1 cellular context compared by ENCODE assay signal in the genomic region with DNA sequence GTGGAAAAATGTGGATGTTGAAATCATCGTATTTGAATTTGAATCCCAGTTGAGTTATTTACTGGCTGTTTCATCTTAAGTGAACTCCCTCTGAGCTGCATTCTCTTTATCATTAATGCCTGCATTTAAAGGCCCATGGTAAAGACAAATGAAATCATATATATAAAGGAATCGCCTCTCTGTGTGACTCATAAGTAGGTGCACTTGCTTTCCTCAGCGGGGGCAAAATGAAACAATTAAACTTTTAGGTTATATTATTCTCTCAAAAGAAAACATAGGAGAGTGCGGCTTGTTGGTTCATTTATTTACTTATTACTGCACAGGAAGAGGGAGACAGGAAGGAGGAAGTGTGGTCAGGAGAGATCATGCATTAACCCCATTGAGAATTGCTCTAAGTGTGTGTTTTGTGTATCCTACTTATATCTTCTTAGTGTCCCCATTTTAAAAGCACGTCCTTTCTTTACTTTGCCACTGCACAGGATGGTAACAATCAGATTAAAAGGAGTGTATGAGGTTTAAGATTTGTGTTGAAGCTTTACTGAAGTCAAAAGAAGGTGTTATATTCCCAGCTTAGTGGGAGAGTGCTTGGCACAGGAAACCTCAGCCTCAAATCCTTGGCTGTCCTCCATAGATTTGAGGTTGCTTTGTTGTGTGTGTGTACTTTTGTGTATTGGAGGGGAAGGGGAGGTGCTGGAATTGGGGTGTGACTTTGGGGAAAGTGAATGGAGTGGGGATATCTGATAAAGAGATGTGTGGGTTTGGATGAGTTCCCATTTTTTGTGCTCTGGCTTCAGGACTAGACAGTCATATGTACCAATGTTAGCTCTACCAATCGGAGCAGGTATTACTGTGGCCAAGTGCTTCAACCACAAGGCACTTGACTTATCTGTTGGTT.
TF ChIP-seq lines count a peak whose summit lies in the region.

No MANE protein-coding gene starts in this region.

TF ChIP-seq in K562, 482 proteins besides CTCF, POLR2A, EP300 and RAD21 (continued from another document):
- TF ChIP-seq, protein P1, sequence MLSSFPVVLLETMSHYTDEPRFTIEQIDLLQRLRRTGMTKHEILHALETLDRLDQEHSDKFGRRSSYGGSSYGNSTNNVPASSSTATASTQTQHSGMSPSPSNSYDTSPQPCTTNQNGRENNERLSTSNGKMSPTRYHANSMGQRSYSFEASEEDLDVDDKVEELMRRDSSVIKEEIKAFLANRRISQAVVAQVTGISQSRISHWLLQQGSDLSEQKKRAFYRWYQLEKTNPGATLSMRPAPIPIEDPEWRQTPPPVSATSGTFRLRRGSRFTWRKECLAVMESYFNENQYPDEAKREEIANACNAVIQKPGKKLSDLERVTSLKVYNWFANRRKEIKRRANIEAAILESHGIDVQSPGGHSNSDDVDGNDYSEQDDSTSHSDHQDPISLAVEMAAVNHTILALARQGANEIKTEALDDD (IDR thresholded peaks at IDR 0.05) = peak; percentile 63; the same call in 1 of the 2 replicates
- TF ChIP-seq SIX5 (IDR thresholded peaks at IDR 0.05; ENCODE audit: borderline replicate concordance in 1 of 2, insufficient read depth in 1 of 2, low read depth in 1 of 2, low read length in 2 of 2) = no peak
- peak; percentile 48 for TF ChIP-seq DPF2 (IDR thresholded peaks at IDR 0.05)
- TF ChIP-seq OTX1 (CRISPR knock-in tag; IDR thresholded peaks at IDR 0.05) = peak; percentile 33; the same call in 1 of the 2 replicates
- TF ChIP-seq SMARCA4 (IDR thresholded peaks at IDR 0.05) = peak; percentile 41; the same call in 1 of the 2 replicates
- TF ChIP-seq FOXJ3 (CRISPR knock-in tag; IDR thresholded peaks at IDR 0.05) = no peak
- TF ChIP-seq, protein P2, sequence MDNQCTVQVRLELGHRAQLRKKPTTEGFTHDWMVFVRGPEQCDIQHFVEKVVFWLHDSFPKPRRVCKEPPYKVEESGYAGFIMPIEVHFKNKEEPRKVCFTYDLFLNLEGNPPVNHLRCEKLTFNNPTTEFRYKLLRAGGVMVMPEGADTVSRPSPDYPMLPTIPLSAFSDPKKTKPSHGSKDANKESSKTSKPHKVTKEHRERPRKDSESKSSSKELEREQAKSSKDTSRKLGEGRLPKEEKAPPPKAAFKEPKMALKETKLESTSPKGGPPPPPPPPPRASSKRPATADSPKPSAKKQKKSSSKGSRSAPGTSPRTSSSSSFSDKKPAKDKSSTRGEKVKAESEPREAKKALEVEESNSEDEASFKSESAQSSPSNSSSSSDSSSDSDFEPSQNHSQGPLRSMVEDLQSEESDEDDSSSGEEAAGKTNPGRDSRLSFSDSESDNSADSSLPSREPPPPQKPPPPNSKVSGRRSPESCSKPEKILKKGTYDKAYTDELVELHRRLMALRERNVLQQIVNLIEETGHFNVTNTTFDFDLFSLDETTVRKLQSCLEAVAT (IDR thresholded peaks at IDR 0.05) = peak in 1 of 2 experiments; percentile 44; a peak in 1 of 4 replicates
- 0 out of 2 replicates have a peak, but pooled peaks have one; percentile 23 for TF ChIP-seq EHMT2 (IDR thresholded peaks at IDR 0.05)
- no peak for TF ChIP-seq DDX20 (tag; IDR thresholded peaks at IDR 0.05; ENCODE audit: low read depth)
- TF ChIP-seq CHAMP1 (IDR thresholded peaks at IDR 0.05) = peak; percentile 65; the same call in 1 of the 2 replicates
- TF ChIP-seq ESRRA (IDR thresholded peaks at IDR 0.05; ENCODE audit: borderline replicate concordance, low read depth) = peak; percentile 61; the same call in 1 of the 2 replicates
- peak; percentile 40; the same call in 1 of the 2 replicates for TF ChIP-seq SMARCE1 (IDR thresholded peaks at IDR 0.05)
- peak; percentile 82 for TF ChIP-seq NFIC (IDR thresholded peaks at IDR 0.05)
- TF ChIP-seq, protein P3, sequence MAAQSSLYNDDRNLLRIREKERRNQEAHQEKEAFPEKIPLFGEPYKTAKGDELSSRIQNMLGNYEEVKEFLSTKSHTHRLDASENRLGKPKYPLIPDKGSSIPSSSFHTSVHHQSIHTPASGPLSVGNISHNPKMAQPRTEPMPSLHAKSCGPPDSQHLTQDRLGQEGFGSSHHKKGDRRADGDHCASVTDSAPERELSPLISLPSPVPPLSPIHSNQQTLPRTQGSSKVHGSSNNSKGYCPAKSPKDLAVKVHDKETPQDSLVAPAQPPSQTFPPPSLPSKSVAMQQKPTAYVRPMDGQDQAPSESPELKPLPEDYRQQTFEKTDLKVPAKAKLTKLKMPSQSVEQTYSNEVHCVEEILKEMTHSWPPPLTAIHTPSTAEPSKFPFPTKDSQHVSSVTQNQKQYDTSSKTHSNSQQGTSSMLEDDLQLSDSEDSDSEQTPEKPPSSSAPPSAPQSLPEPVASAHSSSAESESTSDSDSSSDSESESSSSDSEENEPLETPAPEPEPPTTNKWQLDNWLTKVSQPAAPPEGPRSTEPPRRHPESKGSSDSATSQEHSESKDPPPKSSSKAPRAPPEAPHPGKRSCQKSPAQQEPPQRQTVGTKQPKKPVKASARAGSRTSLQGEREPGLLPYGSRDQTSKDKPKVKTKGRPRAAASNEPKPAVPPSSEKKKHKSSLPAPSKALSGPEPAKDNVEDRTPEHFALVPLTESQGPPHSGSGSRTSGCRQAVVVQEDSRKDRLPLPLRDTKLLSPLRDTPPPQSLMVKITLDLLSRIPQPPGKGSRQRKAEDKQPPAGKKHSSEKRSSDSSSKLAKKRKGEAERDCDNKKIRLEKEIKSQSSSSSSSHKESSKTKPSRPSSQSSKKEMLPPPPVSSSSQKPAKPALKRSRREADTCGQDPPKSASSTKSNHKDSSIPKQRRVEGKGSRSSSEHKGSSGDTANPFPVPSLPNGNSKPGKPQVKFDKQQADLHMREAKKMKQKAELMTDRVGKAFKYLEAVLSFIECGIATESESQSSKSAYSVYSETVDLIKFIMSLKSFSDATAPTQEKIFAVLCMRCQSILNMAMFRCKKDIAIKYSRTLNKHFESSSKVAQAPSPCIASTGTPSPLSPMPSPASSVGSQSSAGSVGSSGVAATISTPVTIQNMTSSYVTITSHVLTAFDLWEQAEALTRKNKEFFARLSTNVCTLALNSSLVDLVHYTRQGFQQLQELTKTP (IDR thresholded peaks at IDR 0.05; ENCODE audit: low read depth in 1 of 2, partially characterized antibody in 2 of 2) = peak in 1 of 2 experiments; percentile 62
- TF ChIP-seq SAFB (IDR thresholded peaks at IDR 0.05; ENCODE audit: borderline replicate concordance, low read depth, low read length) = no peak
